ENCODE assay signal across 10 cellular contexts in the genomic region with DNA sequence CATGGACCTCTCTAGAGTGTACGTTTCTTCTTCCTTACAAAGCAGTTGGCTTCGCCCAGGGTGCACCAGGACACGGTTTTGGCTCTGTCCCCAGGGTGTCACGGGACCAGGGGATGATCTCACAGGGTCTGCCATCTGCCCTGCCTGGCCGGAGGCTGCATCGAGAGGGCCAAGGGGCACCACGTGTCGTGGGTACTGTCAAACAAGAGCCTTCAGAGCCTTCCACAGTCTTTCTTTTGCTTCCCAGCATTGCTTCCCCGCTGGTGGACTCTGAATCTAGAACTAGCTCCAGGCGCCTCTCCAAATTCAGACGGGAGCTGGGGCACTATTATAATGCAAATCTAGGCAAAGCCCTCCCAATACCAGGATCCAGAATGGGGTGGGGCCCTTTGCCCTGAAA. TPM values are rescaled to one million over a fixed set of nuclear protein-coding genes. Genes with fewer than 3 reads are reported as not detected.
DNase-seq lines count a peak whose midpoint lies in the region; ATAC-seq and TF ChIP-seq lines count a peak whose summit lies in the region.
"Had no signal": no experiment of that assay in that cellular context is flagged by ENCODE, and none has a peak within 500 bp of the region (broad histone marks: within the 10 kb centered on the region; RNA-seq: fewer than 3 reads in every experiment).

No MANE protein-coding gene starts in this region.

- peaks cover 42% of the 10 kb centered on the region for H3K4me1 Mint-ChIP-seq in WTC11

- ATAC-seq in WTC11 = peak; percentile 82

- H3K36me3 Mint-ChIP-seq in WTC11 = no peaks in the 10 kb centered on the region

- CTCF ChIA-PET in WTC11 (lab: Charles Lee) = interaction anchor here (0.9 to 4.3 kb wide), 5 partner anchors 26 to 130 kb away, joined by 3 to 20 read pairs (median 3); a partner anchor contains a TSS

- TF ChIP-seq CTCF in WTC11 (IDR thresholded peaks at IDR 0.05) (no peak), right atrium auricular region (IDR thresholded peaks at IDR 0.05) (no peak), stomach (IDR thresholded peaks at IDR 0.05) (no peak)

- POLR2A ChIA-PET in WTC11 (lab: Charles Lee) = no interaction called here

- peak; percentile 23 for TF ChIP-seq EP300 in stomach (IDR thresholded peaks at IDR 0.05)

- H3K27me3 ChIP-seq in right atrium auricular region = no peaks in the 10 kb centered on the region
- H3K27me3 ChIP-seq in stomach = peaks cover 0 to 6% (median 3%) of the 10 kb centered on the region in 3 donors

- H3K27ac ChIP-seq in right atrium auricular region (peak overlapping the region; percentile 69 to 88), stomach (peak overlapping the region in 2 of 5 donors; percentile 3 to 30)
- H3K27ac ChIP-seq: PC-9 had no signal

- H3K4me3 ChIP-seq in right atrium auricular region = no peak overlapping the region
- H3K4me3 ChIP-seq in stomach = no peak overlapping the region
- H3K4me3 ChIP-seq: PC-9 had no signal

- no peaks in the 10 kb centered on the region for H3K9me3 ChIP-seq in right atrium auricular region
- H3K9me3 ChIP-seq in stomach = no peaks in the 10 kb centered on the region

- H3K9me3 Mint-ChIP-seq in WTC11 = no peaks in the 10 kb centered on the region

- H3K4me3 Mint-ChIP-seq in WTC11 = peak overlapping the region; percentile 34

- H3K4me1 ChIP-seq in right atrium auricular region (peaks cover 0 to 27% of the 10 kb centered on the region in 2 donors), stomach (peaks cover 6 to 24% (median 14%) of the 10 kb centered on the region in 4 donors)

- DNase-seq in H4 (ENCODE audit: low spot score) = peak; percentile 70
- no peak for DNase-seq in WTC11 (ENCODE audit: low spot score)
- DNase-seq in right atrium auricular region (ENCODE audit: low spot score) = peak; percentile 75
- peak; percentile 36 for DNase-seq in stomach
- DNase-seq in kidney tubule cell (ENCODE audit: low spot score) = no peak
- no peak for DNase-seq in NCI-H748 (lab: John Stamatoyannopoulos, UW; ENCODE audit: unreplicated experiment)
- no peak for DNase-seq in KBM-7
- no peak for DNase-seq in stimulated activated CD4-positive, alpha-beta T cell treated with anti-CD3 and anti-CD28 coated beads, Interleukin-4, amount 100 ng/mL, for 24 hours
- DNase-seq: PC-9 had no signal

- H3K27ac Mint-ChIP-seq in WTC11 = no peak overlapping the region

- intact Hi-C loops in stomach (cut with DNase I; ENCODE audit: low total_unique reads) = no loop called here

- in situ Hi-C loops in KBM-7 (cut with MboI; ENCODE audit: low pct_unique_long_range_greater_than_20kb, low sequenced_read_pairs) = no loop called here

- peaks cover 5% of the 10 kb centered on the region for H3K27me3 Mint-ChIP-seq in WTC11 (ENCODE audit: low read depth)

- TF ChIP-seq POLR2A in stomach (IDR thresholded peaks at IDR 0.05) = no peak

- H3K36me3 ChIP-seq in right atrium auricular region (no peaks in the 10 kb centered on the region), stomach (no peaks in the 10 kb centered on the region)

- WGBS in stomach, 5 donors = 32 to 50% (median 41%) methylated on average over 11 of the region's 11 CpGs

TF ChIP-seq in WTC11, 78 proteins besides CTCF, POLR2A, EP300 and RAD21:
- TF ChIP-seq, protein P1, sequence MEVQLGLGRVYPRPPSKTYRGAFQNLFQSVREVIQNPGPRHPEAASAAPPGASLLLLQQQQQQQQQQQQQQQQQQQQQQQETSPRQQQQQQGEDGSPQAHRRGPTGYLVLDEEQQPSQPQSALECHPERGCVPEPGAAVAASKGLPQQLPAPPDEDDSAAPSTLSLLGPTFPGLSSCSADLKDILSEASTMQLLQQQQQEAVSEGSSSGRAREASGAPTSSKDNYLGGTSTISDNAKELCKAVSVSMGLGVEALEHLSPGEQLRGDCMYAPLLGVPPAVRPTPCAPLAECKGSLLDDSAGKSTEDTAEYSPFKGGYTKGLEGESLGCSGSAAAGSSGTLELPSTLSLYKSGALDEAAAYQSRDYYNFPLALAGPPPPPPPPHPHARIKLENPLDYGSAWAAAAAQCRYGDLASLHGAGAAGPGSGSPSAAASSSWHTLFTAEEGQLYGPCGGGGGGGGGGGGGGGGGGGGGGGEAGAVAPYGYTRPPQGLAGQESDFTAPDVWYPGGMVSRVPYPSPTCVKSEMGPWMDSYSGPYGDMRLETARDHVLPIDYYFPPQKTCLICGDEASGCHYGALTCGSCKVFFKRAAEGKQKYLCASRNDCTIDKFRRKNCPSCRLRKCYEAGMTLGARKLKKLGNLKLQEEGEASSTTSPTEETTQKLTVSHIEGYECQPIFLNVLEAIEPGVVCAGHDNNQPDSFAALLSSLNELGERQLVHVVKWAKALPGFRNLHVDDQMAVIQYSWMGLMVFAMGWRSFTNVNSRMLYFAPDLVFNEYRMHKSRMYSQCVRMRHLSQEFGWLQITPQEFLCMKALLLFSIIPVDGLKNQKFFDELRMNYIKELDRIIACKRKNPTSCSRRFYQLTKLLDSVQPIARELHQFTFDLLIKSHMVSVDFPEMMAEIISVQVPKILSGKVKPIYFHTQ (CRISPR knock-in tag; IDR thresholded peaks at IDR 0.05) = no peak
- no peak for TF ChIP-seq ZNF138 (CRISPR knock-in tag; conservative IDR thresholded peaks at IDR 0.05)
- TF ChIP-seq ZNF121 (CRISPR knock-in tag; IDR thresholded peaks at IDR 0.05) = no peak
- TF ChIP-seq ESRRA (CRISPR knock-in tag; IDR thresholded peaks at IDR 0.05; ENCODE audit: borderline replicate concordance) = no peak
- no peak for TF ChIP-seq ZNF232 (CRISPR knock-in tag; IDR thresholded peaks at IDR 0.05)
- TF ChIP-seq, protein P2, sequence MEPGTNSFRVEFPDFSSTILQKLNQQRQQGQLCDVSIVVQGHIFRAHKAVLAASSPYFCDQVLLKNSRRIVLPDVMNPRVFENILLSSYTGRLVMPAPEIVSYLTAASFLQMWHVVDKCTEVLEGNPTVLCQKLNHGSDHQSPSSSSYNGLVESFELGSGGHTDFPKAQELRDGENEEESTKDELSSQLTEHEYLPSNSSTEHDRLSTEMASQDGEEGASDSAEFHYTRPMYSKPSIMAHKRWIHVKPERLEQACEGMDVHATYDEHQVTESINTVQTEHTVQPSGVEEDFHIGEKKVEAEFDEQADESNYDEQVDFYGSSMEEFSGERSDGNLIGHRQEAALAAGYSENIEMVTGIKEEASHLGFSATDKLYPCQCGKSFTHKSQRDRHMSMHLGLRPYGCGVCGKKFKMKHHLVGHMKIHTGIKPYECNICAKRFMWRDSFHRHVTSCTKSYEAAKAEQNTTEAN (CRISPR knock-in tag; IDR thresholded peaks at IDR 0.05) = no peak

RNA-seq across cellular contexts. Expression of a gene that starts 47.9 kb away (rescaled TPM):
- total RNA-seq in H4 (2014; rRNA removed; shearing (Covaris generic)) = 1.3 and 2.3 TPM in 2 replicates
- total RNA-seq in WTC11 (2021) (2.2 to 4.2 TPM (median 2.9 TPM) in 3 replicates), right atrium auricular region (10 to 100 TPM in 1 of 2 donors, 1 to 10 TPM in 1; 7.8 to 23.0 TPM), stomach (1 to 10 TPM in 3 of 5 donors, under 1 TPM in 1, not detected in 1; 0.72 to 3.5 (median 1.9) TPM)
- polyA plus RNA-seq in stomach = 1 to 10 TPM in 2 of 3 donors, under 1 TPM in 1; 0.44 to 4.1 (median 1.2) TPM

RNA-seq across cellular contexts. Expression of a gene that starts 56.8 kb away (rescaled TPM):
- not detected in 2 replicates for total RNA-seq in H4 (2014; rRNA removed; shearing (Covaris generic))
- not detected in 3 replicates for total RNA-seq in WTC11 (2021)
- total RNA-seq in right atrium auricular region = not detected
- not detected for total RNA-seq in stomach
- not detected for polyA plus RNA-seq in stomach
- total RNA-seq: endothelial cell of umbilical vein, PC-9 had no signal
- polyA plus RNA-seq: endothelial cell of umbilical vein had no signal

Comparison
In these comparisons a context has a peak if more than half of its experiments do, and no peak if none do; other contexts are left out.
1. DNase-seq: peak in H4 (single experiment), right atrium auricular region (single experiment) and stomach (single experiment); none in WTC11 (single experiment), kidney tubule cell (single experiment), NCI-H748 (single experiment), KBM-7 (single experiment) and stimulated activated CD4-positive, alpha-beta T cell treated with anti-CD3 and anti-CD28 coated beads, Interleukin-4, amount 100 ng/mL, for 24 hours (single experiment).